17 cellular contexts compared by ENCODE assay signal in genomic region chr10:113259841-113260240, GRCh38.
DNase-seq lines count a peak whose midpoint lies in the region; TF ChIP-seq lines count a peak whose summit lies in the region.
"Had no signal": no experiment of that assay in that cellular context is flagged by ENCODE, and none has a peak within 500 bp of the region (broad histone marks: within the 10 kb centered on the region; RNA-seq: fewer than 3 reads in every experiment).

No MANE protein-coding gene starts in this region.

- H3K27ac Mint-ChIP-seq in nephron progenitor cell (no peak overlapping the region), chondrocyte (ENCODE audit: unreplicated experiment) (no peak overlapping the region)
- H3K27ac Mint-ChIP-seq: B cell; CD4-positive, alpha-beta memory T cell; GM23338; H9 had no signal

- no peak overlapping the region for H3K27ac ChIP-seq in WERI-Rb-1
- H3K27ac ChIP-seq: 22Rv1 had no signal

- H3K4me3 ChIP-seq in WERI-Rb-1 (ENCODE audit: low read depth, low read length), result no peak overlapping the region
- H3K4me3 ChIP-seq: GM23338 had no signal

- H3K4me3 Mint-ChIP-seq in nephron progenitor cell (peak overlapping the region; percentile 16), chondrocyte (ENCODE audit: unreplicated experiment) (no peak overlapping the region)
- H3K4me3 Mint-ChIP-seq: B cell; CD4-positive, alpha-beta memory T cell; GM23338; H9 had no signal

- no peaks in the 10 kb centered on the region for H3K9me3 Mint-ChIP-seq in nephron progenitor cell
- H3K9me3 Mint-ChIP-seq in chondrocyte (ENCODE audit: low read depth), result no peaks in the 10 kb centered on the region
- H3K9me3 Mint-ChIP-seq: GM23338, H9 had no signal

- no peaks in the 10 kb centered on the region for H3K27me3 ChIP-seq in WERI-Rb-1 (ENCODE audit: insufficient read depth, low read depth, severe bottlenecking)

- no peak for TF ChIP-seq CTCF in WERI-Rb-1 (IDR thresholded peaks at IDR 0.05; ENCODE audit: low read depth, low read length)
- TF ChIP-seq CTCF in nephron progenitor cell (IDR thresholded peaks at IDR 0.05), result no peak
- no peak for TF ChIP-seq CTCF in chondrocyte (IDR thresholded peaks at IDR 0.05)

- H3K36me3 ChIP-seq in WERI-Rb-1, result no peaks in the 10 kb centered on the region

- H3K4me1 Mint-ChIP-seq in nephron progenitor cell (peaks cover 60% of the 10 kb centered on the region), chondrocyte (ENCODE audit: low read depth) (no peaks in the 10 kb centered on the region)
- H3K4me1 Mint-ChIP-seq: B cell; CD4-positive, alpha-beta memory T cell had no signal

- H3K27me3 Mint-ChIP-seq in nephron progenitor cell (ENCODE audit: low read depth, poor library complexity) (peaks cover 3% of the 10 kb centered on the region), chondrocyte (ENCODE audit: low read depth) (peaks cover 14% of the 10 kb centered on the region)

- peak; percentile 37 for DNase-seq in NCI-H82 (lab: John Stamatoyannopoulos, UW)
- DNase-seq in NCI-H82 treated with DMSO at 0.1 percent for 48 hours (lab: John Stamatoyannopoulos, UW; ENCODE audit: unreplicated experiment), result no peak
- peak; percentile 44 for DNase-seq in WERI-Rb-1
- DNase-seq in nephron progenitor cell, result peak; percentile 14
- DNase-seq in RKO (ENCODE audit: low spot score), result no peak
- no peak for DNase-seq in chondrocyte (ENCODE audit: low spot score)
- DNase-seq: C1 segment of cervical spinal cord; Calu3; CD4-positive, alpha-beta memory T cell; COR-L47; DMS53; DMS79 treated with DMSO at 0.1 percent for 48 hours; GF-D8; H9 had no signal

- H3K9me3 ChIP-seq in WERI-Rb-1 (ENCODE audit: severe bottlenecking), result no peaks in the 10 kb centered on the region

- H3K36me3 Mint-ChIP-seq in nephron progenitor cell (ENCODE audit: low read depth) (no peaks in the 10 kb centered on the region), chondrocyte (ENCODE audit: low read depth) (no peaks in the 10 kb centered on the region)
- H3K36me3 Mint-ChIP-seq: CD4-positive, alpha-beta memory T cell had no signal

Comparison
In these comparisons a context has a peak if more than half of its experiments do, and no peak if none do; other contexts are left out.
1. DNase-seq: peak in NCI-H82 (single experiment), WERI-Rb-1 (single experiment) and nephron progenitor cell (single experiment); none in NCI-H82 treated with DMSO at 0.1 percent for 48 hours (single experiment), RKO (single experiment) and chondrocyte (single experiment).